ENCODE assay signal across 10 cellular contexts in the genomic region with DNA sequence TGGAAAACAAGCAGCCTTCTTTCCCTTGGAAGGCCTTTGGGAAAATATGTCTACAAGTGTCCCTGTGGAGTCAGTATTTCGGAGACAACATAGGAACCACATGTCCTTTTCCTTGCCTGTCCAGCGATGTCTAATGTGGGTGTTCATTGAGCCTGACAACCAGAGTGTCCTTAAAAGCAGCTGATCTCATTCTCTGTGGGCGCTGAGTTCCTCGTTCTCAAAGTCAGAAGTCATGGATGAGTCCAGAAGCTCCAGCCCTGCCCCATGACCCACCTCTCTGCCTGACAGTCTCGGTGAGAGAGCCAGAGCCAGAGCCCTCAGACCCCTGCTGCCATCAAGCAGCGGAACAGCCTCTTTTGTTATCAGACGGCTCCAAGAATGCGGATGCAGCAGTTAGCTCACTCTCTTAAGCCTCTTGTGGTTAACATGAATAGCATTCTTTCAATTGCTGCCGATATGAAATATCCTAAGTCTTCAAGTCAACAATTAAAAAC.
A peak's percentile ranks its signal among the peaks of the same experiment; 100 is the strongest.
DNase-seq lines count a peak whose midpoint lies in the region; FAIRE-seq and TF ChIP-seq lines count a peak whose summit lies in the region.
"Had no signal": no experiment of that assay in that cellular context is flagged by ENCODE, and none has a peak within 500 bp of the region (broad histone marks: within the 10 kb centered on the region; RNA-seq: fewer than 3 reads in every experiment).

No MANE protein-coding gene starts in this region.

- H3K9me3 ChIP-seq in breast epithelium (no peaks in the 10 kb centered on the region), kidney (ENCODE audit: control insufficient read depth in 1 of 2, low read length in 2 of 2) (no peaks in the 10 kb centered on the region)

- POLR2A ChIA-PET in MCF 10A (lab: Yijun Ruan, JAX) = interaction anchor here (1.7 kb wide), 1 partner anchor 9 kb away, joined by 5 read pairs; no protein-coding TSS in a partner anchor

- peaks cover 8% of the 10 kb centered on the region for H3K9me3 Mint-ChIP-seq in MCF 10A (ENCODE audit: unreplicated experiment)

- H3K36me3 Mint-ChIP-seq in MCF 10A (ENCODE audit: insufficient read depth, unreplicated experiment) = no peaks in the 10 kb centered on the region

- intact Hi-C loops in breast epithelium (cut with DNase I; ENCODE audit: low total_unique reads) = no loop called here
- intact Hi-C loops in MCF 10A (cut with micrococcal nuclease) = no loop called here
- intact Hi-C loops in kidney (cut with DNase I) = no loop called here

- no peak for TF ChIP-seq POLR2A in breast epithelium (IDR thresholded peaks at IDR 0.05)

- H3K9ac ChIP-seq in kidney (ENCODE audit: low read length in 2 of 2) = no peak overlapping the region

- H3K27ac Mint-ChIP-seq in MCF 10A (ENCODE audit: low read depth, unreplicated experiment) = no peak overlapping the region
- H3K27ac Mint-ChIP-seq: T-helper 1 cell treated with Interleukin-12 subunit alpha and Interleukin-12 subunit beta and Interleukin-4 antibody, amounts not matched to agents 30 μg/mL and 1 μg/mL, for 36 hours had no signal

- H3K4me1 ChIP-seq in breast epithelium = no peaks in the 10 kb centered on the region
- no peaks in the 10 kb centered on the region for H3K4me1 ChIP-seq in kidney (ENCODE audit: control insufficient read depth in 1 of 2, insufficient read depth in 1 of 2, low read depth in 1 of 2, low read length in 2 of 2)

- H3K27me3 Mint-ChIP-seq in MCF 10A (ENCODE audit: insufficient read depth, unreplicated experiment) = no peaks in the 10 kb centered on the region

- no peaks in the 10 kb centered on the region for H3K4me1 Mint-ChIP-seq in MCF 10A (ENCODE audit: insufficient read depth, unreplicated experiment)

- H3K27ac ChIP-seq in breast epithelium (peak overlapping the region in 1 of 2 donors; percentile 56), kidney (ENCODE audit: low read depth in 2 of 2, low read length in 2 of 2) (no peak overlapping the region)

- no peak for FAIRE-seq in kidney (lab: Jason Lieb, UNC)
- FAIRE-seq in urothelium cell line (lab: Jason Lieb, UNC) = peak; percentile 53

- DNase-seq in breast epithelium (ENCODE audit: low spot score in 2 of 2) (no peak), MCF 10A (ENCODE audit: unreplicated experiment) (no peak), astrocyte of the hippocampus (ENCODE audit: low read depth, low spot score) (peak; percentile 93), kidney (peak; percentile 60), urothelium cell line (ENCODE audit: low spot score) (peak; percentile 69), activated gamma-delta T cell treated with Interleukin-2 at 50 U/mL for 16 hours (no peak), NCI-H446 treated with DMSO at 0.1 percent for 48 hours (lab: John Stamatoyannopoulos, UW) (no peak)
- no peak for DNase-seq in activated T-cell treated with anti-CD3 and anti-CD28 coated beads, Interleukin-2, amount 50 U/mL, for 1 hour
- DNase-seq: stimulated activated CD4-positive, alpha-beta T cell treated with anti-CD3 and anti-CD28 coated beads, Interleukin-2, amount 100 ng/mL, for 24 hours had no signal

- H3K36me3 ChIP-seq in breast epithelium (no peaks in the 10 kb centered on the region), kidney (ENCODE audit: control insufficient read depth in 1 of 2, insufficient read depth in 2 of 2, low read length in 2 of 2) (no peaks in the 10 kb centered on the region)

- TF ChIP-seq CTCF in breast epithelium (IDR thresholded peaks at IDR 0.05) (no peak), MCF 10A (IDR thresholded peaks at IDR 0.05; ENCODE audit: unreplicated experiment) (no peak), kidney (IDR thresholded peaks at IDR 0.05; ENCODE audit: borderline replicate concordance, extremely low read depth, insufficient read depth) (no peak)

- BruUV-seq in MCF 10A (replicated peaks; lab: Mats Ljungman, UMichigan) = no TSS peak

- no peaks in the 10 kb centered on the region for H3K27me3 ChIP-seq in breast epithelium

- no peak overlapping the region for H3K4me3 Mint-ChIP-seq in MCF 10A (ENCODE audit: unreplicated experiment)
- H3K4me3 Mint-ChIP-seq: T-helper 1 cell treated with Interleukin-12 subunit alpha and Interleukin-12 subunit beta and Interleukin-4 antibody, amounts not matched to agents 30 μg/mL and 1 μg/mL, for 36 hours had no signal

- H3K4me3 ChIP-seq in breast epithelium = peak overlapping the region in 2 of 3 donors; percentile 12 to 37
- no peak overlapping the region for H3K4me3 ChIP-seq in kidney (ENCODE audit: low read length in 2 of 2)

- CTCF ChIA-PET in MCF 10A (lab: Yijun Ruan, JAX) = interaction anchor here (0.6 to 1.4 kb wide), 2 partner anchors 38 to 344 kb away, joined by 3 read pairs; no protein-coding TSS in a partner anchor

Comparison
In these comparisons a context has a peak if more than half of its experiments do, and no peak if none do; other contexts are left out.
1. DNase-seq: peak in astrocyte of the hippocampus (single experiment), kidney (single experiment) and urothelium cell line (single experiment); none in breast epithelium (0 of 2), MCF 10A (single experiment), activated gamma-delta T cell treated with Interleukin-2 at 50 U/mL for 16 hours (single experiment), activated T-cell treated with anti-CD3 and anti-CD28 coated beads, Interleukin-2, amount 50 U/mL, for 1 hour (single experiment) and NCI-H446 treated with DMSO at 0.1 percent for 48 hours (single experiment).
2. H3K4me3 ChIP-seq: peak in breast epithelium (2 of 3); none in kidney (0 of 2).